Comparison of ENCODE assay signal across 8 cellular contexts in genomic region chr10:101291254-101292193, GRCh38.
DNase-seq lines count a peak whose midpoint lies in the region; ATAC-seq lines count a peak whose summit lies in the region.

No MANE protein-coding gene starts in this region.

- POLR2A ChIA-PET in activated CD4-positive, alpha-beta memory T cell treated with anti-CD3 and anti-CD28 coated beads, Interleukin-2, amount 10 ng/mL, durations not matched to agents 7 days and 5 days (lab: Charles Lee), result interaction anchor here (0.8 kb wide), 1 partner anchor 10 kb away, joined by 3 read pairs; no protein-coding TSS in a partner anchor

- H3K4me1 Mint-ChIP-seq in activated CD4-positive, alpha-beta memory T cell treated with anti-CD3 and anti-CD28 coated beads, Interleukin-2, amount 10 ng/mL, durations not matched to agents 7 days and 5 days, result peaks cover 6% of the 10 kb centered on the region

- CTCF ChIA-PET in activated CD4-positive, alpha-beta memory T cell treated with anti-CD3 and anti-CD28 coated beads, Interleukin-2, amount 10 ng/mL, durations not matched to agents 7 days and 5 days (lab: Charles Lee), result interaction anchor here (0.6 to 4.5 kb wide), 11 partner anchors 9 to 659 kb away, joined by 3 to 34 read pairs (median 4); no protein-coding TSS in a partner anchor

- ATAC-seq in GM19395 (IDR thresholded peaks at IDR 0.05; ENCODE audit: unreplicated experiment), result no peak

- DNase-seq in SIG-M5 treated with dmso at 0.1 percent for 504 hours (lab: John Stamatoyannopoulos, UW; ENCODE audit: unreplicated experiment) (peak; percentile 11), SIG-M5 (lab: John Stamatoyannopoulos, UW) (no peak), NCI-H446 treated with DMSO at 0.1 percent for 48 hours (lab: John Stamatoyannopoulos, UW) (peak; percentile 38), middle frontal gyrus (ENCODE audit: extremely low spot score, low spot score) (peak; percentile 43)
- DNase-seq in activated CD4-positive, alpha-beta memory T cell treated with anti-CD3 and anti-CD28 coated beads, Interleukin-2, amount 10 ng/mL, durations not matched to agents 7 days and 5 days, result peak; percentile 33
- DNase-seq in effector CD4-positive, alpha-beta T cell, result peak; percentile 26
- DNase-seq in stimulated activated CD8-positive, alpha-beta memory T cell treated with anti-CD3 and anti-CD28 coated beads, Interleukin-7, amount 100 ng/mL, for 48 hours (ENCODE audit: extremely low read depth in 1 of 2, low read depth in 1 of 2), result peak; percentile 14 to 48

- no peaks in the 10 kb centered on the region for H3K36me3 Mint-ChIP-seq in activated CD4-positive, alpha-beta memory T cell treated with anti-CD3 and anti-CD28 coated beads, Interleukin-2, amount 10 ng/mL, durations not matched to agents 7 days and 5 days (ENCODE audit: low read depth)

- no peaks in the 10 kb centered on the region for H3K9me3 Mint-ChIP-seq in activated CD4-positive, alpha-beta memory T cell treated with anti-CD3 and anti-CD28 coated beads, Interleukin-2, amount 10 ng/mL, durations not matched to agents 7 days and 5 days

- peak overlapping the region; percentile 24 for H3K4me3 Mint-ChIP-seq in activated CD4-positive, alpha-beta memory T cell treated with anti-CD3 and anti-CD28 coated beads, Interleukin-2, amount 10 ng/mL, durations not matched to agents 7 days and 5 days

- H3K27me3 Mint-ChIP-seq in activated CD4-positive, alpha-beta memory T cell treated with anti-CD3 and anti-CD28 coated beads, Interleukin-2, amount 10 ng/mL, durations not matched to agents 7 days and 5 days, result peaks cover 72% of the 10 kb centered on the region

- H3K27ac Mint-ChIP-seq in activated CD4-positive, alpha-beta memory T cell treated with anti-CD3 and anti-CD28 coated beads, Interleukin-2, amount 10 ng/mL, durations not matched to agents 7 days and 5 days, result no peak overlapping the region
